1 cellular context compared by ENCODE assay signal in genomic region chr7:105304040-105304895, GRCh38.
TF ChIP-seq lines count a peak whose summit lies in the region.

No MANE protein-coding gene starts in this region.

TF ChIP-seq in GM23338, 12 proteins besides CTCF, POLR2A, EP300 and RAD21 (continued from another document):
- TF ChIP-seq ZNF462 (CRISPR knock-in tag; IDR thresholded peaks at IDR 0.05), result no peak
- no peak for TF ChIP-seq POLR2AphosphoS5 (IDR thresholded peaks at IDR 0.05; ENCODE audit: low read depth)
